17 cellular contexts compared by ENCODE assay signal in the genomic region with DNA sequence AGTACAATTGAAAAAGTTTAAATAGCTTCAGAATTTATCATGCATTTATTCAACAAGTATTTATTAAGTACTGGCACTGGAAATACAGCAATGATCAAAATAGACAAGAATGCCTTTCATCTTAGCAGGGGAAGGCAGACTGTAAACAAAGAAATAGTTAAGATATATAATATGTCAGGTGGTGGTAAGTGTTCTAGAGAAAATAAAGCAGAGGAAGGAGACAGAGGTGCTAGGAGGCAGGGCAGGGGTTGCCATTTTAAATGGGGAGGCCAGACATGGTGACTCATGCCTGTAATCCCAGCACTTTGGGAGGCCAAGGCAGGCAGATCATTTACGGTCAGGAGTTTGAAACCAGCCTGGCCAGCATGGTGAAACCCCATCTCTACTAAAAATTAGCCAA. TPM values are rescaled to one million over a fixed set of nuclear protein-coding genes. Genes with fewer than 3 reads are reported as not detected.
DNase-seq lines count a peak whose midpoint lies in the region; ATAC-seq, FAIRE-seq and TF ChIP-seq lines count a peak whose summit lies in the region.
"Had no signal": no experiment of that assay in that cellular context is flagged by ENCODE, and none has a peak within 500 bp of the region (broad histone marks: within the 10 kb centered on the region; RNA-seq: fewer than 3 reads in every experiment).

No MANE protein-coding gene starts in this region.

- peak; percentile 26 to 55; a peak in 3 of 5 replicates for TF ChIP-seq EP300 in A549 (IDR thresholded peaks at IDR 0.05)

- ATAC-seq in A549 (peak; percentile 71 to 93), GM19035 (IDR thresholded peaks at IDR 0.05; ENCODE audit: unreplicated experiment) (no peak)
- ATAC-seq: GM23338; stimulated activated effector memory CD8-positive, alpha-beta T cell treated with anti-CD3 and anti-CD28 coated beads, Interleukin-12 subunit alpha, Interleukin-12 subunit beta, amount 100 ng/mL, for 72 hours had no signal

- no peak overlapping the region for H2AFZ ChIP-seq in hepatocyte
- H2AFZ ChIP-seq: GM23338 had no signal

- H3K36me3 ChIP-seq in HEK293 (ENCODE audit: control insufficient read depth in 2 of 2, insufficient read depth in 1 of 2, low read length in 2 of 2): no peaks in the 10 kb centered on the region
- H3K36me3 ChIP-seq in hepatocyte (replicated peaks; ENCODE audit: insufficient read depth, low read depth): no peaks in the 10 kb centered on the region

- DNase-seq in A549 (ENCODE audit: low read depth in 1 of 2, low spot score in 1 of 2) (peak in 1 of 2 experiments; percentile 60), SW480 (ENCODE audit: low spot score) (peak; percentile 57), hepatocyte (ENCODE audit: low spot score) (peak; percentile 38), SKM-1 (lab: John Stamatoyannopoulos, UW; ENCODE audit: unreplicated experiment) (no peak), NCI-H1092 (lab: John Stamatoyannopoulos, UW) (no peak), anterior cingulate cortex (lab: John Stamatoyannopoulos, UW) (no peak)
- DNase-seq: activated B cell treated with CpG ODN at 0.5 μM for 24 hours; cortex of kidney; DND-41; foreskin melanocyte; NCI-H187; stimulated activated CD4-positive, alpha-beta T cell treated with anti-CD3 and anti-CD28 coated beads, Interleukin-4, amount 100 ng/mL, for 1 hour had no signal

- no peaks in the 10 kb centered on the region for H3K9me2 ChIP-seq in hepatocyte (replicated peaks; ENCODE audit: insufficient read depth)

- H3K4me3 ChIP-seq in A549 (no peak overlapping the region), HEK293 (ENCODE audit: low read depth, low read length) (no peak overlapping the region), hepatocyte (no peak overlapping the region)
- H3K4me3 ChIP-seq: GM23338 had no signal

- FAIRE-seq in A549 (lab: Jason Lieb, UNC): no peak
- FAIRE-seq: islet of Langerhans had no signal

- CTCF ChIA-PET in A549 (lab: Yijun Ruan, JAX) (interaction anchor here (0.7 to 1.0 kb wide), 3 partner anchors 8 to 310 kb away, joined by 3 to 4 read pairs (median 3); no protein-coding TSS in a partner anchor), HEK293 (lab: Yijun Ruan, JAX) (interaction anchor here (0.6 to 1.0 kb wide), 3 partner anchors 26 to 289 kb away, joined by 3 to 6 read pairs (median 3); no protein-coding TSS in a partner anchor)

- no peaks in the 10 kb centered on the region for H3K79me2 ChIP-seq in hepatocyte

- peak overlapping the region; percentile 68 for H3K4me2 ChIP-seq in A549
- no peak overlapping the region for H3K4me2 ChIP-seq in hepatocyte
- H3K4me2 ChIP-seq: GM23338 had no signal

- no peaks in the 10 kb centered on the region for H3K27me3 ChIP-seq in hepatocyte

- POLR2A ChIA-PET in A549 (lab: Yijun Ruan, JAX): no interaction called here
- POLR2A ChIA-PET in HEK293 (lab: Yijun Ruan, JAX): interaction anchor here (0.5 to 1.1 kb wide), 3 partner anchors 34 to 184 kb away, joined by 3 to 6 read pairs (median 3); no protein-coding TSS in a partner anchor

- WGBS in A549 (ENCODE audit: missing lambda C conversion rate): 36% methylated on average over 1 of the region's 1 CpG
- 28% methylated on average over 1 of the region's 1 CpG for WGBS in hepatocyte (ENCODE audit: low lambda C conversion rate, missing lambda C conversion rate)

- H3K9me3 ChIP-seq in A549 (no peaks in the 10 kb centered on the region), HEK293 (ENCODE audit: control insufficient read depth, insufficient read depth, low read depth, low read length) (no peaks in the 10 kb centered on the region), hepatocyte (ENCODE audit: low read depth) (no peaks in the 10 kb centered on the region)

- H3K27ac ChIP-seq in A549 (peak overlapping the region; percentile 76 to 84), HEK293 (ENCODE audit: extremely low read depth, low read depth, low read length) (no peak overlapping the region), hepatocyte (peak overlapping the region; percentile 54)

- no peak for TF ChIP-seq POLR2A in A549 (IDR thresholded peaks at IDR 0.05; ENCODE audit: low read length)

- H4K20me1 ChIP-seq in hepatocyte (ENCODE audit: insufficient read depth, poor library complexity, severe bottlenecking): no peaks in the 10 kb centered on the region

- TF ChIP-seq CTCF in A549 (IDR thresholded peaks at IDR 0.05): no peak
- no peak for TF ChIP-seq CTCF in HEK293 (tag by site-specific recombination; IDR thresholded peaks at IDR 0.05)
- TF ChIP-seq CTCF in hepatocyte (IDR thresholded peaks at IDR 0.05; ENCODE audit: poor library complexity): no peak

- peaks cover 28% of the 10 kb centered on the region for H3K4me1 ChIP-seq in A549
- peaks cover 5% of the 10 kb centered on the region; the same call in 1 of the 2 replicates for H3K4me1 ChIP-seq in HEK293 (ENCODE audit: control insufficient read depth, insufficient read depth, low read length)
- H3K4me1 ChIP-seq in hepatocyte (ENCODE audit: insufficient read depth): no peaks in the 10 kb centered on the region

- no peak for TF ChIP-seq RAD21 in A549 (conservative IDR thresholded peaks at IDR 0.05 in 1 of 2, IDR thresholded peaks at IDR 0.05 in 1 of 2)

TF ChIP-seq in A549, 52 proteins besides CTCF, POLR2A, EP300 and RAD21:
- TF ChIP-seq FOSL2 (IDR thresholded peaks at IDR 0.05) (peak; percentile 59), FOSL2 (CRISPR knock-in tag; IDR thresholded peaks at IDR 0.05) (peak; percentile 77), HOXB5 (CRISPR knock-in tag; IDR thresholded peaks at IDR 0.05) (no peak), CBX2 (IDR thresholded peaks at IDR 0.05; ENCODE audit: borderline replicate concordance, low read depth) (no peak), RNF2 (IDR thresholded peaks at IDR 0.05; ENCODE audit: borderline replicate concordance, low read depth) (no peak), SREBF2 (IDR thresholded peaks at IDR 0.05) (no peak), GATA3 (IDR thresholded peaks at IDR 0.05; ENCODE audit: borderline replicate concordance) (peak; percentile 37; the same call in 1 of the 2 replicates), SMC3 (IDR thresholded peaks at IDR 0.05) (0 out of 3 replicates have a peak, but pooled peaks have one; percentile 10), NR3C1 (IDR thresholded peaks at IDR 0.05) (no peak), RARB (CRISPR knock-in tag; IDR thresholded peaks at IDR 0.05) (no peak), HEYL (CRISPR knock-in tag; IDR thresholded peaks at IDR 0.05) (no peak), FOSB (CRISPR knock-in tag; IDR thresholded peaks at IDR 0.05) (no peak), JUN (IDR thresholded peaks at IDR 0.05) (peak in 1 of 2 experiments; percentile 46; a peak in 2 of 5 replicates), JUNB (IDR thresholded peaks at IDR 0.05) (peak; percentile 56; the same call in 1 of the 2 replicates), EHF (CRISPR knock-in tag; IDR thresholded peaks at IDR 0.05) (no peak)
- TF ChIP-seq, protein P1, sequence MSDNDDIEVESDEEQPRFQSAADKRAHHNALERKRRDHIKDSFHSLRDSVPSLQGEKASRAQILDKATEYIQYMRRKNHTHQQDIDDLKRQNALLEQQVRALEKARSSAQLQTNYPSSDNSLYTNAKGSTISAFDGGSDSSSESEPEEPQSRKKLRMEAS (IDR thresholded peaks at IDR 0.05): no peak
TF ChIP-seq in A549: peak in this region for 5.

TF ChIP-seq in HEK293, 187 proteins besides CTCF, POLR2A, EP300 and RAD21 (continues in another document):
- peak; percentile 90 for TF ChIP-seq ZFP69B (tag by site-specific recombination; IDR thresholded peaks at IDR 0.05)
- peak; percentile 60 for TF ChIP-seq SCRT2 (tag by site-specific recombination; IDR thresholded peaks at IDR 0.05)
- no peak for TF ChIP-seq HOXA7 (CRISPR knock-in tag; IDR thresholded peaks at IDR 0.05; ENCODE audit: borderline replicate concordance)
- no peak for TF ChIP-seq ZNF157 (tag by site-specific recombination; IDR thresholded peaks at IDR 0.05)
- TF ChIP-seq GFI1B (tag by site-specific recombination; IDR thresholded peaks at IDR 0.05): no peak

RNA-seq across cellular contexts. Expression of a gene that starts 13.6 kb away (rescaled TPM):
- polyA plus RNA-seq in A549 (2011; rRNA removed): 0.61 and 0.65 TPM in 2 replicates
- polyA plus RNA-seq in A549 (2012; cell fraction: cytosol; rRNA removed): 0.01 and 0.08 TPM in 2 replicates
- 0.11 and 0.35 TPM in 2 replicates for polyA plus RNA-seq in A549 (2012; cell fraction: nucleus; rRNA removed)
- polyA plus RNA-seq in A549 (2017; fragmentation: RNase III; extraction: RNeasy Plus Mini Kit Qiagen cat#74134 plus additional on column Dnase treatment): 0.31 to 0.36 TPM (median 0.33 TPM) in 3 replicates
- 2.3 and 3.6 TPM in 2 replicates for polyA minus RNA-seq in A549 (2011; rRNA and poly(A)+ RNA removed)
- total RNA-seq in hepatocyte: 75.2 and 85.2 TPM in 2 replicates
- 36.9 and 43.4 TPM in 2 replicates for polyA plus RNA-seq in hepatocyte

RNA-seq across cellular contexts. Expression of a gene that starts 56.0 kb away (rescaled TPM):
- polyA plus RNA-seq in A549 (2011; rRNA removed) (2,609 and 3,410 TPM in 2 replicates), A549 (2017; fragmentation: RNase III; extraction: RNeasy Plus Mini Kit Qiagen cat#74134 plus additional on column Dnase treatment) (2,202 to 2,477 TPM (median 2,230 TPM) in 3 replicates), hepatocyte (673 and 708 TPM in 2 replicates)
- 2,174 and 2,488 TPM in 2 replicates for polyA plus RNA-seq in A549 (2012; cell fraction: cytosol; rRNA removed)
- polyA plus RNA-seq in A549 (2012; cell fraction: nucleus; rRNA removed): 515 and 883 TPM in 2 replicates
- 448 and 454 TPM in 2 replicates for polyA minus RNA-seq in A549 (2011; rRNA and poly(A)+ RNA removed)
- total RNA-seq in hepatocyte: 1,900 and 1,936 TPM in 2 replicates

Comparison
In these comparisons a context has a peak if more than half of its experiments do, and no peak if none do; other contexts are left out.
1. DNase-seq: peak in SW480 (single experiment) and hepatocyte (single experiment); none in SKM-1 (single experiment), NCI-H1092 (single experiment) and anterior cingulate cortex (0 of 58).
2. RNA of a gene that starts 13.6 kb away (polyA plus RNA-seq): 36.9 to 43.4 TPM in hepatocyte; 0.01 to 0.65 TPM in A549; every median in the first group is over 10 times any median in the second.